Comparison of ENCODE assay signal across 10 cellular contexts in the genomic region with DNA sequence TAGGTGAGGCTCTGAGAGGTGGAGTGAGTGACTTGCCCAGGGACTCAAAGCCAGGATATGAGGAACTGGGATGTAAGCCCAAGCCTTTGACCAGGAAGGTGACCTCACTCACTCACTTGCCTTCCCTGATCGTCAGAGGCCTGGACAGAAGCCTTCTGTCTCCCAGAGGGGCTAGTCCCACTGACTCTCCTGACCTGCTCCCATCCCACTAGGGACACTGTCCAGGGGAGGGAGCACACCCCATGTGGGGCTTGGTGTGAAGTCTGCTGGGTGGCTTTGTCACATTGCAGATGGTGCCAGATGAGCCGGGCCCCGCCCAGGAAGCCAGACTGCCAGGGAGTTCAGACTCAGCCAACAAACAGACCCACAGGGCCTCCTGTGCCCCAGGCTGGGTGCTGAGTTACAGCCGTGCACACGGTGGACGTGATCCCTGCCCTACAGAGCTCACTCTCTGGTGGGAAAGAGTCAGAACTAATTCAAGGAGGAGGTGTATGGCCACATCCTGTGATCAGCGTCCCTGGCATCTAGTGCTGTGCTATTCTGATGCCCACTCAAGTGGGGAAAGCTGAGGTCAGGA. TPM values are rescaled to one million over a fixed set of nuclear protein-coding genes. Genes with fewer than 3 reads are reported as not detected.
DNase-seq lines count a peak whose midpoint lies in the region; ATAC-seq lines count a peak whose summit lies in the region.
"Had no signal": no experiment of that assay in that cellular context is flagged by ENCODE, and none has a peak within 500 bp of the region (broad histone marks: within the 10 kb centered on the region; RNA-seq: fewer than 3 reads in every experiment).

No MANE protein-coding gene starts in this region.

- ATAC-seq in effector memory CD8-positive, alpha-beta T cell (replicated peaks), result peak; percentile 93
- ATAC-seq in natural killer cell treated with Interleukin-12 subunit alpha and Interleukin-12 subunit beta and Interleukin-15 and Interleukin-18, amount 100 ng/mL, for 72 hours, result peak; percentile 74 to 78
- no peak for ATAC-seq in GM18867 (IDR thresholded peaks at IDR 0.05; ENCODE audit: unreplicated experiment)

- DNase-seq in NCI-H2196 (lab: John Stamatoyannopoulos, UW; ENCODE audit: unreplicated experiment) (peak; percentile 23), NCI-H2196 treated with DMSO at 0.1 percent for 48 hours (lab: John Stamatoyannopoulos, UW; ENCODE audit: unreplicated experiment) (no peak), NCI-H226 (peak; percentile 40), HuH-7 (ENCODE audit: low spot score) (no peak), DMS153 treated with DMSO at 0.1 percent for 48 hours (lab: John Stamatoyannopoulos, UW; ENCODE audit: unreplicated experiment) (no peak)
- peak; percentile 12 to 38 (median 29) for DNase-seq in effector memory CD8-positive, alpha-beta T cell
- peak; percentile 68 for DNase-seq in natural killer cell treated with Interleukin-12 subunit alpha and Interleukin-12 subunit beta and Interleukin-15 and Interleukin-18, amount 100 ng/mL, for 72 hours (ENCODE audit: low spot score)
- DNase-seq: anterior cingulate cortex, NCI-H1105 had no signal

- H3K4me1 Mint-ChIP-seq in effector memory CD8-positive, alpha-beta T cell (ENCODE audit: low read depth in 2 of 2), result peaks cover 20 to 31% of the 10 kb centered on the region in 2 donors
- peaks cover 33 to 47% of the 10 kb centered on the region in 2 donors for H3K4me1 Mint-ChIP-seq in natural killer cell treated with Interleukin-12 subunit alpha and Interleukin-12 subunit beta and Interleukin-15 and Interleukin-18, amount 100 ng/mL, for 72 hours (ENCODE audit: low read depth in 2 of 2)

- peak overlapping the region; percentile 68 to 72 for H3K4me3 Mint-ChIP-seq in effector memory CD8-positive, alpha-beta T cell
- peak overlapping the region; percentile 68 for H3K4me3 Mint-ChIP-seq in natural killer cell treated with Interleukin-12 subunit alpha and Interleukin-12 subunit beta and Interleukin-15 and Interleukin-18, amount 100 ng/mL, for 72 hours

- H3K9me3 Mint-ChIP-seq in effector memory CD8-positive, alpha-beta T cell, result no peaks in the 10 kb centered on the region
- no peaks in the 10 kb centered on the region for H3K9me3 Mint-ChIP-seq in natural killer cell treated with Interleukin-12 subunit alpha and Interleukin-12 subunit beta and Interleukin-15 and Interleukin-18, amount 100 ng/mL, for 72 hours

- H3K27me3 Mint-ChIP-seq in effector memory CD8-positive, alpha-beta T cell, result peaks cover 13 to 31% of the 10 kb centered on the region in 2 donors
- no peaks in the 10 kb centered on the region for H3K27me3 Mint-ChIP-seq in natural killer cell treated with Interleukin-12 subunit alpha and Interleukin-12 subunit beta and Interleukin-15 and Interleukin-18, amount 100 ng/mL, for 72 hours

- H3K36me3 Mint-ChIP-seq in effector memory CD8-positive, alpha-beta T cell (ENCODE audit: insufficient read depth), result no peaks in the 10 kb centered on the region
- no peaks in the 10 kb centered on the region for H3K36me3 Mint-ChIP-seq in natural killer cell treated with Interleukin-12 subunit alpha and Interleukin-12 subunit beta and Interleukin-15 and Interleukin-18, amount 100 ng/mL, for 72 hours

- H3K27ac Mint-ChIP-seq in effector memory CD8-positive, alpha-beta T cell, result peak overlapping the region; percentile 83 to 91
- H3K27ac Mint-ChIP-seq in natural killer cell treated with Interleukin-12 subunit alpha and Interleukin-12 subunit beta and Interleukin-15 and Interleukin-18, amount 100 ng/mL, for 72 hours, result peak overlapping the region; percentile 58 to 82

RNA-seq across cellular contexts. Expression of a gene that starts 28.3 kb away (rescaled TPM):
- 10 to 100 TPM; 36.4 to 40.2 TPM for total RNA-seq in natural killer cell treated with Interleukin-12 subunit alpha and Interleukin-12 subunit beta and Interleukin-15 and Interleukin-18, amount 100 ng/mL, for 72 hours

RNA-seq across cellular contexts. Expression of a gene that starts 28.6 kb away (rescaled TPM):
- total RNA-seq in natural killer cell treated with Interleukin-12 subunit alpha and Interleukin-12 subunit beta and Interleukin-15 and Interleukin-18, amount 100 ng/mL, for 72 hours, result 10 to 100 TPM; 23.1 to 27.5 TPM

Comparison
In these comparisons a context has a peak if more than half of its experiments do, and no peak if none do; other contexts are left out.
1. DNase-seq: peak in NCI-H2196 (single experiment), NCI-H226 (single experiment), effector memory CD8-positive, alpha-beta T cell (3 of 3) and natural killer cell treated with Interleukin-12 subunit alpha and Interleukin-12 subunit beta and Interleukin-15 and Interleukin-18, amount 100 ng/mL, for 72 hours (single experiment); none in NCI-H2196 treated with DMSO at 0.1 percent for 48 hours (single experiment), HuH-7 (single experiment) and DMS153 treated with DMSO at 0.1 percent for 48 hours (single experiment).